ENCODE assay signal across 8 cellular contexts in the genomic region with DNA sequence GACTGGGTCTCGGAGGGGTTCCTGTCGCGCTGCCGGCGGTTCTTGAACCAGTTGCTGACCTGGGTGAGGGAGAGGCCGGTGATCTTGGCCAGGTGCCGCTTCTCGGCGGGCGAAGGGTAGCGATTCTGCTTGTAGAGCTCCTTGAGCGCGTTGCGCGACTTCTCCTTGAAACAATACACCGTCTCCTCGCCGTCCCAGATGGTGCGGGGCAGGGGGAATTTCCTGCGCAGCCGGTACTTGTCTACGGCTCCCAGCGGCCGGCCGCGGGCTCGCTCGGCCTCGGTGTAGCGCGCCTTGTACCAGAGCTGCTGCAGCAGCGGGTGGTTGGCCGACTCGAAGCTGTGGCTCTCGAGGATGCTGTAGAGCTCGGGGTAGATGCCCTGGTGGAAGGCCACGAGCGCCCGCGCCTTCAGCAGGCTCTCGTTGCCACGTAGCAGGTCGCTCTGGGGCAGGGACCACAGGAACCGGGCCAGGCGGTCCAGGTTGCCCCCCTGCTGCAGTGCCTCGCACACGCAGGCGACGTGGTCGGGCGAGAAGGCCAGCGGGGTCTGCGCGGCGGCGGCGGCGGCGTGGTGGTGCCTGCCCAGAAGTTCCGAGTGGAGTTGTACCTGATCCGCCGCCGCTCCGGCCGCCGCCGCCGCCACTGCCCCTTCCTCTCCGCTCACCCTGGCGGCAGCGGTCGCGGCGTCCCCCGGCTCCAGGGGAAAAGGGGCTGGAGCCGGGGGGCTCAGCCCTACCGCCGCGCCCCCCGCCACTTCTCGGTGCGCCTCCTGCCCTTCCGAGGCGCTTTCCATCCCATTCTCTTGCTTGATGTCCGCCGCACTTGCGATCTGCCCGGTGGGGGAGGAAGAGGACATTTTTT. TPM values are rescaled to one million over a fixed set of nuclear protein-coding genes. Genes with fewer than 3 reads are reported as not detected.
A peak's percentile ranks its signal among the peaks of the same experiment; 100 is the strongest.
DNase-seq lines count a peak whose midpoint lies in the region; ATAC-seq, FAIRE-seq and TF ChIP-seq lines count a peak whose summit lies in the region.

No MANE protein-coding gene starts in this region.

- H3K27ac ChIP-seq in astrocyte (ENCODE audit: low read depth, low read length) (peak overlapping the region; percentile 84), iPS DF 6.9 (ENCODE audit: low read length) (no peak overlapping the region), sigmoid colon (peak overlapping the region; percentile 48 to 67 (median 64))

- WGBS in iPS DF 6.9 (ENCODE audit: insufficient coverage, insufficient read length): no CpG with 5 or more reads among the region's 88 CpGs
- WGBS in sigmoid colon, 2 donors: 1% methylated on average over 88 of the region's 88 CpGs

- TF ChIP-seq EP300 in sigmoid colon (IDR thresholded peaks at IDR 0.05): no peak

- H3K4me1 Mint-ChIP-seq in astrocyte (ENCODE audit: low read depth, unreplicated experiment): peaks cover 8% of the 10 kb centered on the region

- H3K27me3 ChIP-seq in astrocyte (ENCODE audit: insufficient read depth, low read length): no peaks in the 10 kb centered on the region
- H3K27me3 ChIP-seq in iPS DF 6.9 (ENCODE audit: control insufficient read depth, insufficient read depth, low read length): no peaks in the 10 kb centered on the region
- peaks cover 15 to 68% (median 38%) of the 10 kb centered on the region in 3 donors for H3K27me3 ChIP-seq in sigmoid colon

- H4K20me1 ChIP-seq in astrocyte (ENCODE audit: insufficient read depth, low read length): peaks cover 38% of the 10 kb centered on the region

- peak overlapping the region; percentile 97 for H3K9ac ChIP-seq in astrocyte (ENCODE audit: low read length)

- TF ChIP-seq CTCF in astrocyte (IDR thresholded peaks at IDR 0.05; ENCODE audit: insufficient read depth, low read depth, low read length): no peak
- TF ChIP-seq CTCF in sigmoid colon (IDR thresholded peaks at IDR 0.05): no peak

- FAIRE-seq in astrocyte (lab: Jason Lieb, UNC): no peak

- H3K27me3 Mint-ChIP-seq in astrocyte (ENCODE audit: low read depth, unreplicated experiment): no peaks in the 10 kb centered on the region

- H3K4me3 ChIP-seq in astrocyte (ENCODE audit: insufficient read depth, low read depth, low read length) (peak overlapping the region; percentile 89), iPS DF 6.9 (ENCODE audit: low read length) (peak overlapping the region; percentile 88), sigmoid colon (peak overlapping the region; percentile 47 to 67 (median 60))

- intact Hi-C loops in sigmoid colon (cut with DNase I): loop anchor here (5.0 kb wide), 1 partner anchor 259 kb away; a partner anchor contains a TSS

- peak; percentile 37 for ATAC-seq in HG03045 (IDR thresholded peaks at IDR 0.05; ENCODE audit: unreplicated experiment)

- peak overlapping the region; percentile 99 for H3K4me2 ChIP-seq in astrocyte (ENCODE audit: low read length)

- H3K27ac Mint-ChIP-seq in astrocyte (ENCODE audit: unreplicated experiment): peak overlapping the region; percentile 90

- peak; percentile 44 for DNase-seq in SIG-M5 treated with dmso at 0.1 percent for 504 hours (lab: John Stamatoyannopoulos, UW; ENCODE audit: unreplicated experiment)
- no peak for DNase-seq in SIG-M5 (lab: John Stamatoyannopoulos, UW)
- DNase-seq in RKO (ENCODE audit: low spot score): peak; percentile 69
- DNase-seq in astrocyte (ENCODE audit: low read depth): peak; percentile 49
- DNase-seq in iPS DF 6.9 (ENCODE audit: low read depth, low spot score): no peak
- peak; percentile 70 for DNase-seq in sigmoid colon
- no peak for DNase-seq in NCI-H1694 (lab: John Stamatoyannopoulos, UW)

- H3K4me1 ChIP-seq in astrocyte (ENCODE audit: insufficient read depth, low read length) (peaks cover 14% of the 10 kb centered on the region), iPS DF 6.9 (ENCODE audit: control insufficient read depth, insufficient read depth, low read length) (peaks cover 2% of the 10 kb centered on the region; the same call in 1 of the 2 replicates), sigmoid colon (peaks cover 0 to 36% (median 23%) of the 10 kb centered on the region in 4 donors)

- H3K36me3 Mint-ChIP-seq in astrocyte (ENCODE audit: low read depth, unreplicated experiment): no peaks in the 10 kb centered on the region

- H3K9me3 Mint-ChIP-seq in astrocyte (ENCODE audit: unreplicated experiment): no peaks in the 10 kb centered on the region

- peak overlapping the region; percentile 83 for H2AFZ ChIP-seq in astrocyte (ENCODE audit: low read depth, low read length)

- H3K36me3 ChIP-seq in astrocyte (ENCODE audit: insufficient read depth, low read length) (peaks cover 10% of the 10 kb centered on the region), iPS DF 6.9 (ENCODE audit: control insufficient read depth, insufficient read depth, low read length) (peaks cover 6% of the 10 kb centered on the region), sigmoid colon (no peaks in the 10 kb centered on the region)

- TF ChIP-seq POLR2A in sigmoid colon (IDR thresholded peaks at IDR 0.05): no peak

- no peaks in the 10 kb centered on the region for H3K9me3 ChIP-seq in astrocyte (ENCODE audit: insufficient read depth, low read depth, low read length)
- no peaks in the 10 kb centered on the region for H3K9me3 ChIP-seq in iPS DF 6.9 (ENCODE audit: control insufficient read depth, insufficient read depth, low read length)
- peaks cover 0 to 4% (median 0%) of the 10 kb centered on the region in 4 donors for H3K9me3 ChIP-seq in sigmoid colon

- peaks cover 54% of the 10 kb centered on the region for H3K79me2 ChIP-seq in astrocyte (ENCODE audit: insufficient read depth, low read length)

- peak overlapping the region; percentile 98 for H3K4me3 Mint-ChIP-seq in astrocyte (ENCODE audit: unreplicated experiment)

RNA-seq across cellular contexts. Expression of a gene that starts 0.7 kb away (rescaled TPM):
- total RNA-seq in astrocyte (11.2 and 14.0 TPM in 2 replicates), sigmoid colon (1 to 10 TPM; 1.5 to 2.7 (median 1.9) TPM)
- polyA plus RNA-seq in sigmoid colon: under 1 TPM in 1 of 3 donors, not detected in 2; 0.10 TPM

RNA-seq across cellular contexts. Expression of a gene that starts 11.1 kb away (rescaled TPM):
- total RNA-seq in astrocyte: 36.0 and 46.9 TPM in 2 replicates
- total RNA-seq in sigmoid colon: 10 to 100 TPM; 22.4 to 65.0 (median 39.0) TPM
- polyA plus RNA-seq in sigmoid colon: 10 to 100 TPM in 2 of 3 donors, 1 to 10 TPM in 1; 9.5 to 12.6 (median 11.6) TPM

Comparison
In these comparisons a context has a peak if more than half of its experiments do, and no peak if none do; other contexts are left out.
1. DNase-seq: peak in SIG-M5 treated with dmso at 0.1 percent for 504 hours (single experiment), RKO (single experiment), astrocyte (single experiment) and sigmoid colon (single experiment); none in SIG-M5 (single experiment), iPS DF 6.9 (single experiment) and NCI-H1694 (single experiment).
2. Peak in every context shown above with its lines, with median percentiles within 50 percentile points of each other: H3K4me3 ChIP-seq.